ENCODE assay signal across 11 cellular contexts in genomic region chr14:58808828-58809227, GRCh38.
DNase-seq lines count a peak whose midpoint lies in the region; ATAC-seq, FAIRE-seq and TF ChIP-seq lines count a peak whose summit lies in the region.
"Had no signal": no experiment of that assay in that cellular context is flagged by ENCODE, and none has a peak within 500 bp of the region (broad histone marks: within the 10 kb centered on the region; RNA-seq: fewer than 3 reads in every experiment).

No MANE protein-coding gene starts in this region.

- H3K9me3 ChIP-seq in HCT116 (ENCODE audit: control insufficient read depth in 1 of 2, insufficient read depth in 1 of 2, low read depth in 1 of 2, low read length in 2 of 2) (no peaks in the 10 kb centered on the region), small intestine (ENCODE audit: control insufficient read depth, low read depth) (no peaks in the 10 kb centered on the region), suprapubic skin (no peaks in the 10 kb centered on the region)
- H3K9me3 ChIP-seq: transverse colon had no signal

- H3K27me3 ChIP-seq in HCT116 (ENCODE audit: insufficient read depth, low read length) (no peaks in the 10 kb centered on the region), small intestine (ENCODE audit: control insufficient read depth in 2 of 2, insufficient read depth in 2 of 2, low read length in 2 of 2) (no peaks in the 10 kb centered on the region), suprapubic skin (no peaks in the 10 kb centered on the region)
- H3K27me3 ChIP-seq: transverse colon had no signal

- POLR2A ChIA-PET in HCT116 (lab: Charles Lee): no interaction called here

- CTCF ChIA-PET in HCT116 (lab: Charles Lee): no interaction called here

- DNase-seq in HCT116 (ENCODE audit: low read depth, low spot score) (no peak), NCI-H748 treated with DMSO at 0.1 percent for 48 hours (lab: John Stamatoyannopoulos, UW) (peak; percentile 59), fibroblast of the conjunctiva (ENCODE audit: low read depth) (peak; percentile 51), small intestine (peak; percentile 42), NCI-H526 (lab: John Stamatoyannopoulos, UW) (no peak), suprapubic skin (ENCODE audit: low spot score in 2 of 2) (no peak)
- DNase-seq: activated gamma-delta T cell, left ventricle myocardium superior, transverse colon had no signal

- BruUV-seq in HCT116 (replicated peaks; lab: Mats Ljungman, UMichigan): no TSS peak

- H3K4me2 ChIP-seq in HCT116 (ENCODE audit: low read length): no peak overlapping the region

- peak overlapping the region; percentile 2 for H2AFZ ChIP-seq in HCT116 (ENCODE audit: low read depth, low read length, poor library complexity, severe bottlenecking)

- TF ChIP-seq RAD21 in HCT116 (IDR thresholded peaks at IDR 0.05; ENCODE audit: low read depth): no peak

- H3K9me2 ChIP-seq in HCT116 (ENCODE audit: insufficient read depth): no peaks in the 10 kb centered on the region

- TF ChIP-seq EP300 in suprapubic skin (IDR thresholded peaks at IDR 0.05): no peak

- H3K27ac ChIP-seq in HCT116 (ENCODE audit: low read depth, low read length): no peak overlapping the region
- H3K27ac ChIP-seq in small intestine (ENCODE audit: low read depth in 1 of 2, low read length in 1 of 2): no peak overlapping the region
- no peak overlapping the region for H3K27ac ChIP-seq in suprapubic skin
- H3K27ac ChIP-seq: transverse colon had no signal

- H4K20me1 ChIP-seq in HCT116 (ENCODE audit: insufficient read depth): no peaks in the 10 kb centered on the region

- FAIRE-seq in small intestine (lab: Jason Lieb, UNC): no peak

- RAD21 ChIA-PET in HCT116 (lab: Charles Lee; ENCODE audit: low non-redundant PET in 1 of 2, low total read pairs in 2 of 2, uncharacterized antibody in 2 of 2, unreplicated experiment in 2 of 2): no interaction called here

- TF ChIP-seq CTCF in HCT116 (IDR thresholded peaks at IDR 0.05 in 2 of 3, conservative IDR thresholded peaks at IDR 0.05 in 1 of 3; ENCODE audit: borderline replicate concordance in 1 of 3, insufficient read depth in 1 of 3, low read depth in 2 of 3, low read length in 2 of 3) (no peak), suprapubic skin (IDR thresholded peaks at IDR 0.05) (no peak)

- no peak overlapping the region for H3K4me3 ChIP-seq in HCT116 (replicated peaks in 1 of 2; ENCODE audit: low read depth in 1 of 2, low read length in 2 of 2)
- H3K4me3 ChIP-seq in small intestine (ENCODE audit: low read depth in 1 of 2, low read length in 2 of 2): no peak overlapping the region
- H3K4me3 ChIP-seq in suprapubic skin: no peak overlapping the region
- H3K4me3 ChIP-seq: transverse colon had no signal

- 24 to 45% (median 34%) methylated on average over 4 of the region's 4 CpGs for WGBS in small intestine, 3 donors
- WGBS in suprapubic skin: 32% methylated on average over 4 of the region's 4 CpGs

- H3K36me3 ChIP-seq in HCT116 (ENCODE audit: control insufficient read depth in 1 of 2, insufficient read depth in 2 of 2, low read length in 2 of 2) (no peaks in the 10 kb centered on the region), small intestine (ENCODE audit: control insufficient read depth in 2 of 2, insufficient read depth in 2 of 2, low read length in 2 of 2) (no peaks in the 10 kb centered on the region), suprapubic skin (no peaks in the 10 kb centered on the region)
- H3K36me3 ChIP-seq: transverse colon had no signal

- H3K79me2 ChIP-seq in HCT116 (ENCODE audit: insufficient read depth, low read length): no peaks in the 10 kb centered on the region

- TF ChIP-seq POLR2A in HCT116 (IDR thresholded peaks at IDR 0.05; ENCODE audit: borderline replicate concordance, extremely low read depth, insufficient read depth, insufficient read length): no peak
- no peak for TF ChIP-seq POLR2A in suprapubic skin (IDR thresholded peaks at IDR 0.05)

- H3K4me1 ChIP-seq in HCT116 (ENCODE audit: control insufficient read depth in 1 of 2, insufficient read depth in 2 of 2, low read length in 2 of 2): 0 out of 4 replicates have a peak, but pooled peaks cover 0 to 2% of the 10 kb centered on the region in 2 experiments
- no peaks in the 10 kb centered on the region for H3K4me1 ChIP-seq in small intestine (ENCODE audit: control insufficient read depth in 2 of 2, insufficient read depth in 1 of 2, low read depth in 1 of 2, low read length in 1 of 2)
- H3K4me1 ChIP-seq in suprapubic skin: no peaks in the 10 kb centered on the region

- no peak overlapping the region for H3K9ac ChIP-seq in HCT116 (ENCODE audit: low read length)

- intact Hi-C loops in HCT116 (cut with micrococcal nuclease): no loop called here

- no peak for ATAC-seq in HCT116
- no peak for ATAC-seq in HG02938 (IDR thresholded peaks at IDR 0.05; ENCODE audit: unreplicated experiment)
- ATAC-seq in GM21390 (IDR thresholded peaks at IDR 0.05; ENCODE audit: unreplicated experiment): no peak
- ATAC-seq: left ventricle myocardium superior had no signal

TF ChIP-seq in HCT116, 20 proteins besides CTCF, POLR2A, EP300 and RAD21:
- TF ChIP-seq, protein P1, sequence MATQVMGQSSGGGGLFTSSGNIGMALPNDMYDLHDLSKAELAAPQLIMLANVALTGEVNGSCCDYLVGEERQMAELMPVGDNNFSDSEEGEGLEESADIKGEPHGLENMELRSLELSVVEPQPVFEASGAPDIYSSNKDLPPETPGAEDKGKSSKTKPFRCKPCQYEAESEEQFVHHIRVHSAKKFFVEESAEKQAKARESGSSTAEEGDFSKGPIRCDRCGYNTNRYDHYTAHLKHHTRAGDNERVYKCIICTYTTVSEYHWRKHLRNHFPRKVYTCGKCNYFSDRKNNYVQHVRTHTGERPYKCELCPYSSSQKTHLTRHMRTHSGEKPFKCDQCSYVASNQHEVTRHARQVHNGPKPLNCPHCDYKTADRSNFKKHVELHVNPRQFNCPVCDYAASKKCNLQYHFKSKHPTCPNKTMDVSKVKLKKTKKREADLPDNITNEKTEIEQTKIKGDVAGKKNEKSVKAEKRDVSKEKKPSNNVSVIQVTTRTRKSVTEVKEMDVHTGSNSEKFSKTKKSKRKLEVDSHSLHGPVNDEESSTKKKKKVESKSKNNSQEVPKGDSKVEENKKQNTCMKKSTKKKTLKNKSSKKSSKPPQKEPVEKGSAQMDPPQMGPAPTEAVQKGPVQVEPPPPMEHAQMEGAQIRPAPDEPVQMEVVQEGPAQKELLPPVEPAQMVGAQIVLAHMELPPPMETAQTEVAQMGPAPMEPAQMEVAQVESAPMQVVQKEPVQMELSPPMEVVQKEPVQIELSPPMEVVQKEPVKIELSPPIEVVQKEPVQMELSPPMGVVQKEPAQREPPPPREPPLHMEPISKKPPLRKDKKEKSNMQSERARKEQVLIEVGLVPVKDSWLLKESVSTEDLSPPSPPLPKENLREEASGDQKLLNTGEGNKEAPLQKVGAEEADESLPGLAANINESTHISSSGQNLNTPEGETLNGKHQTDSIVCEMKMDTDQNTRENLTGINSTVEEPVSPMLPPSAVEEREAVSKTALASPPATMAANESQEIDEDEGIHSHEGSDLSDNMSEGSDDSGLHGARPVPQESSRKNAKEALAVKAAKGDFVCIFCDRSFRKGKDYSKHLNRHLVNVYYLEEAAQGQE (IDR thresholded peaks at IDR 0.05; ENCODE audit: low read depth): no peak
- no peak for TF ChIP-seq POLR2AphosphoS5 (IDR thresholded peaks at IDR 0.05; ENCODE audit: low read depth, low read length)
- no peak for TF ChIP-seq YY1 (IDR thresholded peaks at IDR 0.05; ENCODE audit: extremely low read depth, insufficient replicate concordance, low read depth, low read length)
- no peak for TF ChIP-seq CEBPB (IDR thresholded peaks at IDR 0.05; ENCODE audit: low read depth)
- no peak for TF ChIP-seq SRF (IDR thresholded peaks at IDR 0.05; ENCODE audit: low read depth)
- TF ChIP-seq FOSL1 (IDR thresholded peaks at IDR 0.05; ENCODE audit: low read depth): no peak
- no peak for TF ChIP-seq CBX3 (IDR thresholded peaks at IDR 0.05; ENCODE audit: low read depth)
- TF ChIP-seq EZH2 (IDR thresholded peaks at IDR 0.05): no peak
- no peak for TF ChIP-seq ZNF274 (IDR thresholded peaks at IDR 0.05; ENCODE audit: low read depth, low read length)
- TF ChIP-seq, protein P2, sequence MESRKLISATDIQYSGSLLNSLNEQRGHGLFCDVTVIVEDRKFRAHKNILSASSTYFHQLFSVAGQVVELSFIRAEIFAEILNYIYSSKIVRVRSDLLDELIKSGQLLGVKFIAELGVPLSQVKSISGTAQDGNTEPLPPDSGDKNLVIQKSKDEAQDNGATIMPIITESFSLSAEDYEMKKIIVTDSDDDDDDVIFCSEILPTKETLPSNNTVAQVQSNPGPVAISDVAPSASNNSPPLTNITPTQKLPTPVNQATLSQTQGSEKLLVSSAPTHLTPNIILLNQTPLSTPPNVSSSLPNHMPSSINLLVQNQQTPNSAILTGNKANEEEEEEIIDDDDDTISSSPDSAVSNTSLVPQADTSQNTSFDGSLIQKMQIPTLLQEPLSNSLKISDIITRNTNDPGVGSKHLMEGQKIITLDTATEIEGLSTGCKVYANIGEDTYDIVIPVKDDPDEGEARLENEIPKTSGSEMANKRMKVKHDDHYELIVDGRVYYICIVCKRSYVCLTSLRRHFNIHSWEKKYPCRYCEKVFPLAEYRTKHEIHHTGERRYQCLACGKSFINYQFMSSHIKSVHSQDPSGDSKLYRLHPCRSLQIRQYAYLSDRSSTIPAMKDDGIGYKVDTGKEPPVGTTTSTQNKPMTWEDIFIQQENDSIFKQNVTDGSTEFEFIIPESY (IDR thresholded peaks at IDR 0.05; ENCODE audit: extremely low read depth, insufficient replicate concordance, low read length): no peak
- no peak for TF ChIP-seq ELF1 (IDR thresholded peaks at IDR 0.05; ENCODE audit: borderline replicate concordance, low read depth)
- no peak for TF ChIP-seq MAX (IDR thresholded peaks at IDR 0.05)
- TF ChIP-seq EZH2phosphoT487 (IDR thresholded peaks at IDR 0.05; ENCODE audit: borderline replicate concordance): no peak
- TF ChIP-seq, protein P3, sequence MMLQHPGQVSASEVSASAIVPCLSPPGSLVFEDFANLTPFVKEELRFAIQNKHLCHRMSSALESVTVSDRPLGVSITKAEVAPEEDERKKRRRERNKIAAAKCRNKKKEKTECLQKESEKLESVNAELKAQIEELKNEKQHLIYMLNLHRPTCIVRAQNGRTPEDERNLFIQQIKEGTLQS (IDR thresholded peaks at IDR 0.05): no peak
- no peak for TF ChIP-seq SIN3A (IDR thresholded peaks at IDR 0.05; ENCODE audit: low read depth)
- no peak for TF ChIP-seq SP1 (IDR thresholded peaks at IDR 0.05; ENCODE audit: low read depth)
- no peak for TF ChIP-seq TCF7L2 (IDR thresholded peaks at IDR 0.05; ENCODE audit: borderline replicate concordance, extremely low read depth, insufficient read depth, insufficient read length)
- no peak for TF ChIP-seq EGR1 (IDR thresholded peaks at IDR 0.05; ENCODE audit: low read depth)
- TF ChIP-seq ZFX (IDR thresholded peaks at IDR 0.05): no peak

Comparison
In these comparisons a context has a peak if more than half of its experiments do, and no peak if none do; other contexts are left out.
1. DNase-seq: peak in NCI-H748 treated with DMSO at 0.1 percent for 48 hours (single experiment), fibroblast of the conjunctiva (single experiment) and small intestine (single experiment); none in HCT116 (single experiment), NCI-H526 (0 of 2) and suprapubic skin (0 of 2).